In genomic region chr10:21534611-21535493, GRCh38 we compare ENCODE assay signal across 8 cellular contexts. TPM values are rescaled to one million over a fixed set of nuclear protein-coding genes. Genes with fewer than 3 reads are reported as not detected.
DNase-seq lines count a peak whose midpoint lies in the region; ATAC-seq and TF ChIP-seq lines count a peak whose summit lies in the region.

No MANE protein-coding gene starts in this region.

- peaks cover 16% of the 10 kb centered on the region for H3F3A ChIP-seq in SK-N-SH (replicated peaks; ENCODE audit: insufficient read depth)

- peak overlapping the region; percentile 65 for H3K27ac Mint-ChIP-seq in activated naive CD8-positive, alpha-beta T cell treated with anti-CD3 and anti-CD28 coated beads, Interleukin-2, amount 50 U/mL, for 24 hours

- no peak for TF ChIP-seq RAD21 in SK-N-SH (IDR thresholded peaks at IDR 0.05; ENCODE audit: low read length)

- POLR2A ChIA-PET in SK-N-SH (lab: Yijun Ruan, JAX), result no interaction called here

- WGBS in SK-N-SH (ENCODE audit: low lambda C conversion rate), result 5% methylated on average over 28 of the region's 96 CpGs
- 1 to 4% (median 2%) methylated on average over 24 to 96 of the region's 96 CpGs for WGBS in heart left ventricle, 4 donors

- H3K27me3 Mint-ChIP-seq in activated naive CD8-positive, alpha-beta T cell treated with anti-CD3 and anti-CD28 coated beads, Interleukin-2, amount 50 U/mL, for 24 hours, result no peaks in the 10 kb centered on the region

- H3K79me2 ChIP-seq in SK-N-SH (ENCODE audit: insufficient read depth) (peaks cover 74% of the 10 kb centered on the region), parathyroid adenoma (peaks cover 10% of the 10 kb centered on the region)

- H3K9ac ChIP-seq in SK-N-SH, result peak overlapping the region; percentile 69; the same call in 1 of the 2 replicates
- H3K9ac ChIP-seq in parathyroid adenoma, result peak overlapping the region; percentile 16

- H3K4me3 Mint-ChIP-seq in activated naive CD8-positive, alpha-beta T cell treated with anti-CD3 and anti-CD28 coated beads, Interleukin-2, amount 50 U/mL, for 24 hours, result peak overlapping the region; percentile 83

- no peak for TF ChIP-seq EP300 in SK-N-SH (IDR thresholded peaks at IDR 0.05; ENCODE audit: borderline replicate concordance in 1 of 2, low read depth in 1 of 2, low read length in 1 of 2)

- TF ChIP-seq POLR2A in heart left ventricle (IDR thresholded peaks at IDR 0.05), result no peak

- ATAC-seq in HG03025 (IDR thresholded peaks at IDR 0.05; ENCODE audit: low FRiP score, unreplicated experiment), result peak; percentile 14
- ATAC-seq in activated naive CD8-positive, alpha-beta T cell treated with anti-CD3 and anti-CD28 coated beads, Interleukin-2, amount 50 U/mL, for 24 hours, result peak; percentile 26
- ATAC-seq in heart left ventricle, result peak in 3 of 4 donors; percentile 6 to 37 (median 21)
- no peak for ATAC-seq in GM18870 (IDR thresholded peaks at IDR 0.05; ENCODE audit: unreplicated experiment)

- peak overlapping the region; percentile 52 to 99 for H3K27ac ChIP-seq in SK-N-SH (ENCODE audit: low read depth in 2 of 2, low read length in 1 of 2)
- H3K27ac ChIP-seq in heart left ventricle, result peak overlapping the region; percentile 89 to 99 (median 97)
- H3K27ac ChIP-seq in parathyroid adenoma, result peak overlapping the region; percentile 95

- H2AFZ ChIP-seq in SK-N-SH (ENCODE audit: low read depth), result no peak overlapping the region
- H2AFZ ChIP-seq in parathyroid adenoma, result peak overlapping the region; percentile 57

- H3K27me3 ChIP-seq in SK-N-SH (ENCODE audit: insufficient read depth) (no peaks in the 10 kb centered on the region), heart left ventricle (no peaks in the 10 kb centered on the region), parathyroid adenoma (ENCODE audit: control insufficient read depth, insufficient read depth, low read length) (no peaks in the 10 kb centered on the region)

- CTCF ChIA-PET in SK-N-SH (lab: Yijun Ruan, JAX), result interaction anchor here (1.0 to 1.5 kb wide), 2 partner anchors 38 to 197 kb away, joined by 4 to 5 read pairs; no protein-coding TSS in a partner anchor

- H3K4me1 Mint-ChIP-seq in activated naive CD8-positive, alpha-beta T cell treated with anti-CD3 and anti-CD28 coated beads, Interleukin-2, amount 50 U/mL, for 24 hours, result peaks cover 24% of the 10 kb centered on the region

- intact Hi-C loops in heart left ventricle (cut with DNase I), result loop anchor here in 7 of 10 donors (5.0 to 10.0 kb wide), 7 partner anchors 38 to 787 kb away; partner anchors contain the start of genes BMI1 (in 1 of the 7) and DNAJC1 (in 1 of the 7)

- H3K9me3 ChIP-seq in SK-N-SH, result no peaks in the 10 kb centered on the region
- H3K9me3 ChIP-seq in heart left ventricle, result no peaks in the 10 kb centered on the region
- H3K9me3 ChIP-seq in parathyroid adenoma (ENCODE audit: control insufficient read depth, low read length), result no peaks in the 10 kb centered on the region

- no peak for TF ChIP-seq CTCF in SK-N-SH (IDR thresholded peaks at IDR 0.05)
- TF ChIP-seq CTCF in heart left ventricle (IDR thresholded peaks at IDR 0.05), result peak in 3 of 12 donors; percentile 23 to 30 (median 26)
- no peak for TF ChIP-seq CTCF in parathyroid adenoma (IDR thresholded peaks at IDR 0.05)

- H3K4me1 ChIP-seq in SK-N-SH (ENCODE audit: control insufficient read depth in 1 of 2, insufficient read depth in 2 of 2, low read depth in 1 of 2, low read length in 1 of 2) (peaks cover 15 to 27% of the 10 kb centered on the region in 2 experiments; a peak in 3 of 4 replicates), heart left ventricle (peaks cover 0 to 31% (median 22%) of the 10 kb centered on the region in 12 donors), parathyroid adenoma (no peaks in the 10 kb centered on the region)

- DNase-seq in NCI-H1105 treated with DMSO at 0.1 percent for 48 hours (lab: John Stamatoyannopoulos, UW) (peak; percentile 36), NCI-H1105 (lab: John Stamatoyannopoulos, UW) (no peak), SK-N-SH (peak; percentile 78), heart left ventricle (peak; percentile 54 to 80 (median 63))
- DNase-seq in activated naive CD8-positive, alpha-beta T cell treated with anti-CD3 and anti-CD28 coated beads, Interleukin-2, amount 50 U/mL, for 24 hours, result peak; percentile 45

- peak overlapping the region; percentile 84 for H3K4me2 ChIP-seq in SK-N-SH
- peak overlapping the region; percentile 71 for H3K4me2 ChIP-seq in parathyroid adenoma (ENCODE audit: low read length)

- H4K20me1 ChIP-seq in SK-N-SH (ENCODE audit: insufficient read depth), result peaks cover 24% of the 10 kb centered on the region

- no peaks in the 10 kb centered on the region for H3K9me3 Mint-ChIP-seq in activated naive CD8-positive, alpha-beta T cell treated with anti-CD3 and anti-CD28 coated beads, Interleukin-2, amount 50 U/mL, for 24 hours

- peaks cover 21% of the 10 kb centered on the region for H3K36me3 Mint-ChIP-seq in activated naive CD8-positive, alpha-beta T cell treated with anti-CD3 and anti-CD28 coated beads, Interleukin-2, amount 50 U/mL, for 24 hours (ENCODE audit: low read depth)

- H3K9me2 ChIP-seq in SK-N-SH, result no peaks in the 10 kb centered on the region

- H3K36me3 ChIP-seq in SK-N-SH (replicated peaks in 1 of 2; ENCODE audit: control insufficient read depth in 1 of 2, insufficient read depth in 2 of 2, low read length in 1 of 2) (peaks cover 9 to 25% of the 10 kb centered on the region in 2 experiments), heart left ventricle (peaks cover 0 to 35% (median 28%) of the 10 kb centered on the region in 9 donors), parathyroid adenoma (ENCODE audit: control insufficient read depth, insufficient read depth, low read length) (no peaks in the 10 kb centered on the region)

- H3K4me3 ChIP-seq in SK-N-SH (ENCODE audit: low read depth in 2 of 2, low read length in 1 of 2) (peak overlapping the region; percentile 72 to 74), heart left ventricle (peak overlapping the region; percentile 54 to 88 (median 78)), parathyroid adenoma (ENCODE audit: low read depth, low read length) (peak overlapping the region; percentile 48)

TF ChIP-seq in SK-N-SH, 30 proteins besides CTCF, POLR2A, EP300 and RAD21:
- TF ChIP-seq MXI1 (IDR thresholded peaks at IDR 0.05; ENCODE audit: low read depth, low read length), result peak; percentile 71
- no peak for TF ChIP-seq MEF2A (IDR thresholded peaks at IDR 0.05; ENCODE audit: borderline replicate concordance, low read depth)

RNA-seq across cellular contexts. Expression of gene MLLT10, which starts 0.8 kb away (rescaled TPM):
- polyA plus RNA-seq in SK-N-SH (2012; rRNA removed) (23.9 and 26.0 TPM in 2 replicates), heart left ventricle (10 to 100 TPM; 16.0 to 30.3 TPM)
- 21.8 and 23.5 TPM in 2 replicates for polyA plus RNA-seq in SK-N-SH (2012; cell fraction: cytosol; rRNA removed)
- polyA plus RNA-seq in SK-N-SH (2012; cell fraction: nucleus; rRNA removed), result 44.7 and 64.0 TPM in 2 replicates
- 10 to 100 TPM; 17.1 to 30.7 (median 25.2) TPM for total RNA-seq in heart left ventricle

RNA-seq across cellular contexts. Expression of gene SKIDA1, which starts 9.4 kb away (rescaled TPM):
- polyA plus RNA-seq in SK-N-SH (2012; rRNA removed), result 0.38 and 0.47 TPM in 2 replicates
- polyA plus RNA-seq in SK-N-SH (2012; cell fraction: cytosol; rRNA removed), result 0.29 and 0.42 TPM in 2 replicates
- polyA plus RNA-seq in SK-N-SH (2012; cell fraction: nucleus; rRNA removed), result 1.1 and 1.8 TPM in 2 replicates
- total RNA-seq in heart left ventricle, result 1 to 10 TPM; 2.3 to 5.4 (median 3.6) TPM
- under 1 TPM; 0.61 to 0.75 TPM for polyA plus RNA-seq in heart left ventricle
